18 cellular contexts compared by ENCODE assay signal in the genomic region with DNA sequence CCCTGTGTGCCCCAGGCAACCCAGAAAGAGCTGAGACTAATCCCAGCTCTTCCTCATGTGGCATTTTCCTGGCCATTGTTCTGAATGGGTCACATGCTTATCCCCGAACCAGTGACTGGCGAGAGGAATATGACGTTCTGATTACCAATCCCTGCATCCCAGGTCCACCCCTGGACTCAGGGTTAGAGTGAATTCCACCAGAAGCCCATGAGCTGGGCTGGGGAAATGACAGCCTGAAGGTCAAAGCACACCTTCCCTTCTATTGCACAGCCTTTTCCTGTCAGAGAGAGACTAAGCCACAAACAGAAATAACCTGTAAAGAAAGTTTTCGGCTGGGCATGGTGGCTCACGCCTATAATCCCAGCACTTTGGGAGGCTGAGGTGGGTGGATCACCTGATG.
DNase-seq lines count a peak whose midpoint lies in the region; ATAC-seq and TF ChIP-seq lines count a peak whose summit lies in the region.
"Had no signal": no experiment of that assay in that cellular context is flagged by ENCODE, and none has a peak within 500 bp of the region (broad histone marks: within the 10 kb centered on the region; RNA-seq: fewer than 3 reads in every experiment).

No MANE protein-coding gene starts in this region.

- no peak overlapping the region for H3K27ac Mint-ChIP-seq in activated CD8-positive, alpha-beta memory T cell treated with anti-CD3 and anti-CD28 coated beads, Interleukin-2, amount 10 ng/mL, durations not matched to agents 7 days and 5 days
- no peak overlapping the region for H3K27ac Mint-ChIP-seq in effector memory CD8-positive, alpha-beta T cell
- H3K27ac Mint-ChIP-seq: CD4-positive, alpha-beta T cell; GM23338 had no signal

- H3K27me3 ChIP-seq in MM.1S (replicated peaks; ENCODE audit: insufficient read depth, low read length), result no peaks in the 10 kb centered on the region
- no peaks in the 10 kb centered on the region for H3K27me3 ChIP-seq in mammary epithelial cell (ENCODE audit: insufficient read depth, low read length)

- POLR2A ChIA-PET in OCI-LY7 (lab: Charles Lee), result no interaction called here

- dilution Hi-C loops in mammary epithelial cell (cut with HindIII; ENCODE audit: low sequenced_read_pairs), result no loop called here

- no peak overlapping the region for H3K4me3 Mint-ChIP-seq in activated CD8-positive, alpha-beta memory T cell treated with anti-CD3 and anti-CD28 coated beads, Interleukin-2, amount 10 ng/mL, durations not matched to agents 7 days and 5 days
- no peak overlapping the region for H3K4me3 Mint-ChIP-seq in effector memory CD8-positive, alpha-beta T cell
- H3K4me3 Mint-ChIP-seq: CD4-positive, alpha-beta T cell; GM23338 had no signal

- intact Hi-C loops in OCI-LY7 (cut with micrococcal nuclease; ENCODE audit: unreplicated experiment) (no loop called here), mammary epithelial cell (cut with micrococcal nuclease) (no loop called here)

- in situ Hi-C loops in mammary epithelial cell (cut with MboI; ENCODE audit: low sequenced_read_pairs in 2 of 2), result no loop called here

- TF ChIP-seq CTCF in MM.1S (IDR thresholded peaks at IDR 0.05; ENCODE audit: low read length) (no peak), OCI-LY7 (conservative IDR thresholded peaks at IDR 0.05; ENCODE audit: low read length) (no peak), mammary epithelial cell (conservative IDR thresholded peaks at IDR 0.05 in 1 of 2, IDR thresholded peaks at IDR 0.05 in 1 of 2; ENCODE audit: extremely low read depth in 1 of 2, insufficient read depth in 1 of 2, low read depth in 1 of 2, low read length in 2 of 2) (no peak)

- H3K36me3 ChIP-seq in MM.1S (replicated peaks; ENCODE audit: insufficient read depth, low read length), result no peaks in the 10 kb centered on the region
- H3K36me3 ChIP-seq in OCI-LY7 (ENCODE audit: insufficient read depth, low read length), result no peaks in the 10 kb centered on the region
- no peaks in the 10 kb centered on the region for H3K36me3 ChIP-seq in mammary epithelial cell (ENCODE audit: insufficient read depth, low read length)

- H3F3A ChIP-seq in MM.1S (ENCODE audit: insufficient read depth, low read length), result no peaks in the 10 kb centered on the region

- no peaks in the 10 kb centered on the region for H3K9me3 Mint-ChIP-seq in activated CD8-positive, alpha-beta memory T cell treated with anti-CD3 and anti-CD28 coated beads, Interleukin-2, amount 10 ng/mL, durations not matched to agents 7 days and 5 days (ENCODE audit: low read depth)
- H3K9me3 Mint-ChIP-seq in effector memory CD8-positive, alpha-beta T cell, result no peaks in the 10 kb centered on the region
- H3K9me3 Mint-ChIP-seq: CD4-positive, alpha-beta T cell; GM23338 had no signal

- DNase-seq in activated CD8-positive, alpha-beta memory T cell treated with anti-CD3 and anti-CD28 coated beads for 24 hours, result peak; percentile 9
- DNase-seq in activated CD8-positive, alpha-beta memory T cell treated with anti-CD3 and anti-CD28 coated beads, Interleukin-2, amount 10 ng/mL, durations not matched to agents 7 days and 5 days, result no peak
- DNase-seq in MM.1S (no peak), mesenteric fat pad (ENCODE audit: low spot score) (peak; percentile 59), OCI-LY7 (ENCODE audit: low spot score) (no peak), mammary epithelial cell (no peak)
- DNase-seq in effector memory CD8-positive, alpha-beta T cell, result no peak
- DNase-seq: AML-193; CD4-positive, alpha-beta T cell; DMS153; DMS79; GF-D8; HCEC 1CT; IMR-90 had no signal

- H3K36me3 Mint-ChIP-seq in activated CD8-positive, alpha-beta memory T cell treated with anti-CD3 and anti-CD28 coated beads, Interleukin-2, amount 10 ng/mL, durations not matched to agents 7 days and 5 days, result no peaks in the 10 kb centered on the region
- H3K36me3 Mint-ChIP-seq in effector memory CD8-positive, alpha-beta T cell (ENCODE audit: insufficient read depth), result no peaks in the 10 kb centered on the region

- no peaks in the 10 kb centered on the region for H3K79me2 ChIP-seq in MM.1S (ENCODE audit: low read length)
- no peaks in the 10 kb centered on the region for H3K79me2 ChIP-seq in OCI-LY7 (ENCODE audit: insufficient read depth, low read depth, low read length)
- H3K79me2 ChIP-seq in mammary epithelial cell (ENCODE audit: insufficient read depth, low read length), result no peaks in the 10 kb centered on the region

- no peaks in the 10 kb centered on the region for H3K9me2 ChIP-seq in MM.1S (replicated peaks; ENCODE audit: insufficient read depth, low read length)
- H3K9me2 ChIP-seq in OCI-LY7 (ENCODE audit: insufficient read depth, low read length), result no peaks in the 10 kb centered on the region

- H3K4me1 Mint-ChIP-seq in activated CD8-positive, alpha-beta memory T cell treated with anti-CD3 and anti-CD28 coated beads, Interleukin-2, amount 10 ng/mL, durations not matched to agents 7 days and 5 days, result no peaks in the 10 kb centered on the region
- H3K4me1 Mint-ChIP-seq in effector memory CD8-positive, alpha-beta T cell (ENCODE audit: low read depth in 2 of 2), result no peaks in the 10 kb centered on the region
- H3K4me1 Mint-ChIP-seq: GM23338 had no signal

- no peak overlapping the region for H3K4me3 ChIP-seq in MM.1S (ENCODE audit: low read length)
- H3K4me3 ChIP-seq in OCI-LY7 (ENCODE audit: low read depth, low read length, poor library complexity, severe bottlenecking), result no peak overlapping the region
- no peak overlapping the region for H3K4me3 ChIP-seq in mammary epithelial cell (replicated peaks in 1 of 3; ENCODE audit: insufficient read depth in 1 of 3, low read depth in 2 of 3, low read length in 3 of 3)
- H3K4me3 ChIP-seq: A549, GM23338 had no signal

- CTCF ChIA-PET in activated CD8-positive, alpha-beta memory T cell treated with anti-CD3 and anti-CD28 coated beads, Interleukin-2, amount 10 ng/mL, durations not matched to agents 7 days and 5 days (lab: Charles Lee), result no interaction called here
- CTCF ChIA-PET in OCI-LY7 (lab: Charles Lee; ENCODE audit: unreplicated experiment), result no interaction called here
- CTCF ChIA-PET in mammary epithelial cell (lab: Charles Lee; ENCODE audit: low non-redundant PET), result no interaction called here

- H3K4me2 ChIP-seq in MM.1S (ENCODE audit: low read depth, low read length) (no peak overlapping the region), OCI-LY7 (ENCODE audit: low read length) (no peak overlapping the region), mammary epithelial cell (ENCODE audit: insufficient read depth, low read depth, low read length) (no peak overlapping the region)
- H3K4me2 ChIP-seq: A549, GM23338 had no signal

- no TSS peak for BruUV-seq in OCI-LY7 (replicated peaks; lab: Mats Ljungman, UMichigan)
- BruUV-seq in mammary epithelial cell (replicated peaks; lab: Mats Ljungman, UMichigan), result no TSS peak

- ATAC-seq in activated CD8-positive, alpha-beta memory T cell treated with anti-CD3 and anti-CD28 coated beads, Interleukin-2, amount 10 ng/mL, durations not matched to agents 7 days and 5 days, result no peak
- ATAC-seq in effector memory CD8-positive, alpha-beta T cell (replicated peaks), result no peak
- ATAC-seq: A549, GM23338 had no signal

- H4K20me1 ChIP-seq in MM.1S (ENCODE audit: insufficient read depth, low read length), result no peaks in the 10 kb centered on the region
- no peaks in the 10 kb centered on the region for H4K20me1 ChIP-seq in OCI-LY7 (ENCODE audit: insufficient read depth, low read length)
- H4K20me1 ChIP-seq in mammary epithelial cell (ENCODE audit: insufficient read depth, low read length), result no peaks in the 10 kb centered on the region

- H3K27me3 Mint-ChIP-seq in activated CD8-positive, alpha-beta memory T cell treated with anti-CD3 and anti-CD28 coated beads, Interleukin-2, amount 10 ng/mL, durations not matched to agents 7 days and 5 days, result no peaks in the 10 kb centered on the region
- H3K27me3 Mint-ChIP-seq in effector memory CD8-positive, alpha-beta T cell, result peaks cover 10 to 16% of the 10 kb centered on the region in 2 donors

- H2AFZ ChIP-seq in MM.1S (ENCODE audit: low read length) (0 out of 2 replicates have a peak overlapping the region, but pooled peaks have one; percentile 34), OCI-LY7 (ENCODE audit: low read length) (no peak overlapping the region), mammary epithelial cell (ENCODE audit: low read depth, low read length) (no peak overlapping the region)
- H2AFZ ChIP-seq: GM23338 had no signal

- H3K9ac ChIP-seq in MM.1S (ENCODE audit: low read length) (no peak overlapping the region), mammary epithelial cell (ENCODE audit: insufficient read depth, low read length) (no peak overlapping the region)

- H3K27ac ChIP-seq in MM.1S (ENCODE audit: low read length) (no peak overlapping the region), OCI-LY7 (ENCODE audit: low read depth, low read length, poor library complexity, severe bottlenecking) (no peak overlapping the region), mammary epithelial cell (ENCODE audit: insufficient read depth, low read depth, low read length) (no peak overlapping the region)
- H3K27ac ChIP-seq: 22Rv1, A549, C4-2B had no signal

- WGBS in mammary epithelial cell (ENCODE audit: low coverage, missing lambda C conversion rate), result 89% methylated on average over 3 of the region's 5 CpGs

- H3K4me1 ChIP-seq in MM.1S (ENCODE audit: low read length) (no peaks in the 10 kb centered on the region), OCI-LY7 (ENCODE audit: insufficient read depth, low read length, poor library complexity, severe bottlenecking) (no peaks in the 10 kb centered on the region), mammary epithelial cell (ENCODE audit: insufficient read depth, low read length) (no peaks in the 10 kb centered on the region)

- H3K9me3 ChIP-seq in MM.1S (replicated peaks; ENCODE audit: insufficient read depth, low read length), result no peaks in the 10 kb centered on the region
- no peaks in the 10 kb centered on the region for H3K9me3 ChIP-seq in OCI-LY7 (ENCODE audit: low read length)
- H3K9me3 ChIP-seq in mammary epithelial cell (replicated peaks; ENCODE audit: insufficient read depth, low read length), result no peaks in the 10 kb centered on the region
- H3K9me3 ChIP-seq: A549 had no signal

Comparison
In these comparisons a context has a peak if more than half of its experiments do, and no peak if none do; other contexts are left out.
1. DNase-seq: peak in activated CD8-positive, alpha-beta memory T cell treated with anti-CD3 and anti-CD28 coated beads for 24 hours (single experiment) and mesenteric fat pad (single experiment); none in activated CD8-positive, alpha-beta memory T cell treated with anti-CD3 and anti-CD28 coated beads, Interleukin-2, amount 10 ng/mL, durations not matched to agents 7 days and 5 days (single experiment), MM.1S (single experiment), effector memory CD8-positive, alpha-beta T cell (0 of 3), OCI-LY7 (single experiment) and mammary epithelial cell (single experiment).